In the genomic region with DNA sequence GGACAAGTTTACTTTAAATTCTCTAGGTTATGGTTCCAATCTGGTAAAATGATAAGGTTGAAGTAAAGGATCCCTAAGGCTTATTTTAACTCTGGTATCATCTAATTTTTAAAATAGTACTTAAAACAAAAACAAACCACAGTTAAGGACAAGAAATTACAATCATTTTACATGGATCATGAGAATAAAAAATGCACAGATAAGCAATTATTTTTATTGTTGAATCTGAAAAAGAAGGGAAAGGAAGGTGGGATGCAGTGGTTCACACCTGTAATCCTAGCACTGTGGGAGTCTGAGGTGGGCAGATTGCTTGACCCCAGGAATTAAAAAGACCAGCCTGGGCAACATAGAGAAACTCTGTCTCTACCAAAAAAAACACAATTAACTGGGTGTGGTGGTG, we compare ENCODE assay signal across 33 cellular contexts. TPM values are rescaled to one million over a fixed set of nuclear protein-coding genes. Genes with fewer than 3 reads are reported as not detected.
"Had no signal": no experiment of that assay in that cellular context is flagged by ENCODE, and none has a peak within 500 bp of the region (broad histone marks: within the 10 kb centered on the region; RNA-seq: fewer than 3 reads in every experiment).

No MANE protein-coding gene starts in this region.

- H3K4me3 ChIP-seq: ovary, right atrium auricular region, smooth muscle cell, spleen, suprapubic skin, testis, tibial artery, transverse colon, upper lobe of right lung, uterus had no signal

- H3K27ac Mint-ChIP-seq: naive B cell; natural killer cell treated with Interleukin-12 subunit alpha and Interleukin-12 subunit beta and Interleukin-15 and Interleukin-18, amount 100 ng/mL, for 72 hours; nephron progenitor cell; progenitor cell of endocrine pancreas; stimulated activated memory B cell treated with anti-CD40 and anti-IgM and Interleukin-4, amounts not matched to agents 10 μg/mL and 1 μg/mL and 100 μg/mL, for 72 hours; stimulated activated naive CD8-positive, alpha-beta T cell treated with anti-CD3 and anti-CD28 coated beads, Interleukin-15, amount 100 ng/mL, for 72 hours; type B pancreatic cell had no signal

- H3K36me3 Mint-ChIP-seq: naive B cell; naive thymus-derived CD8-positive, alpha-beta T cell; natural killer cell treated with Interleukin-12 subunit alpha and Interleukin-12 subunit beta and Interleukin-15 and Interleukin-18, amount 100 ng/mL, for 72 hours; stimulated activated memory B cell treated with anti-CD40 and anti-IgM and Interleukin-4, amounts not matched to agents 10 μg/mL and 1 μg/mL and 100 μg/mL, for 72 hours; type B pancreatic cell had no signal

- ATAC-seq: naive thymus-derived CD8-positive, alpha-beta T cell; natural killer cell treated with Interleukin-12 subunit alpha and Interleukin-12 subunit beta and Interleukin-15 and Interleukin-18, amount 100 ng/mL, for 72 hours; sciatic nerve; stimulated activated memory B cell treated with anti-CD40 and anti-IgM and Interleukin-4, amounts not matched to agents 10 μg/mL and 1 μg/mL and 100 μg/mL, for 72 hours; stimulated activated naive CD8-positive, alpha-beta T cell treated with anti-CD3 and anti-CD28 coated beads, Interleukin-15, amount 100 ng/mL, for 72 hours; stimulated activated naive CD8-positive, alpha-beta T cell treated with anti-CD3 and anti-CD28 coated beads, Interleukin-15, Interleukin-2, amounts not matched to agents 100 U/mL and 50 U/mL, for 24 hours; upper lobe of right lung had no signal

- H3K36me3 ChIP-seq: ovary, right atrium auricular region, spleen, suprapubic skin, tibial artery, transverse colon, upper lobe of right lung, uterus had no signal

- DNase-seq: naive B cell; naive thymus-derived CD8-positive, alpha-beta T cell; nephron progenitor cell; occipital lobe; ovary; posterior cingulate gyrus; retina; spleen; stimulated activated CD4-positive, alpha-beta T cell treated with anti-CD3 and anti-CD28 coated beads, Interleukin-12 subunit alpha, Interleukin-12 subunit beta, amount 100 ng/mL, for 4 hours; stimulated activated CD4-positive, alpha-beta T cell treated with anti-CD3 and anti-CD28 coated beads, Interleukin-1b, Interleukin-23, amount 100 ng/mL, for 48 hours; stimulated activated CD4-positive, alpha-beta T cell treated with anti-CD3 and anti-CD28 coated beads, Interleukin-4, amount 100 ng/mL, for 1 hour; stimulated activated CD4-positive, alpha-beta T cell treated with anti-CD3 and anti-CD28 coated beads, Interleukin-4, amount 100 ng/mL, for 4 hours; stimulated activated CD8-positive, alpha-beta memory T cell treated with anti-CD3 and anti-CD28 coated beads, Interleukin-4, amount 100 ng/mL, for 48 hours; stimulated activated naive CD4-positive, alpha-beta T cell; stimulated activated naive CD8-positive, alpha-beta T cell treated with anti-CD3 and anti-CD28 coated beads, Interleukin-15, amount 100 ng/mL, for 72 hours; stimulated activated naive CD8-positive, alpha-beta T cell treated with anti-CD3 and anti-CD28 coated beads, Interleukin-15, Interleukin-2, amounts not matched to agents 100 U/mL and 50 U/mL, for 24 hours; substantia nigra; testis; tibial artery; transverse colon; upper lobe of right lung; uterus had no signal

- H3K9ac ChIP-seq: parathyroid adenoma had no signal

- H3K27me3 Mint-ChIP-seq: progenitor cell of endocrine pancreas; stimulated activated memory B cell treated with anti-CD40 and anti-IgM and Interleukin-4, amounts not matched to agents 10 μg/mL and 1 μg/mL and 100 μg/mL, for 72 hours; stimulated activated naive CD8-positive, alpha-beta T cell treated with anti-CD3 and anti-CD28 coated beads, Interleukin-15, amount 100 ng/mL, for 72 hours; type B pancreatic cell had no signal

- H3K4me3 Mint-ChIP-seq: naive B cell; naive thymus-derived CD8-positive, alpha-beta T cell; natural killer cell treated with Interleukin-12 subunit alpha and Interleukin-12 subunit beta and Interleukin-15 and Interleukin-18, amount 100 ng/mL, for 72 hours; nephron progenitor cell; neural crest cell; stimulated activated memory B cell treated with anti-CD40 and anti-IgM and Interleukin-4, amounts not matched to agents 10 μg/mL and 1 μg/mL and 100 μg/mL, for 72 hours; stimulated activated naive CD8-positive, alpha-beta T cell treated with anti-CD3 and anti-CD28 coated beads, Interleukin-15, amount 100 ng/mL, for 72 hours had no signal

- H3K27ac ChIP-seq: ovary, parathyroid adenoma, right atrium auricular region, spleen, suprapubic skin, testis, tibial artery, transverse colon, upper lobe of right lung, uterus had no signal

- H3K4me1 Mint-ChIP-seq: naive B cell; naive thymus-derived CD8-positive, alpha-beta T cell; nephron progenitor cell; stimulated activated naive CD8-positive, alpha-beta T cell treated with anti-CD3 and anti-CD28 coated beads, Interleukin-15, amount 100 ng/mL, for 72 hours had no signal

- H3K9me3 ChIP-seq: ovary, right atrium auricular region, spleen, suprapubic skin, testis, tibial artery, transverse colon, upper lobe of right lung, uterus had no signal

- H3K4me1 ChIP-seq: parathyroid adenoma, right atrium auricular region, suprapubic skin, testis, tibial artery, transverse colon, upper lobe of right lung, uterus had no signal

- H3K27me3 ChIP-seq: ovary, right atrium auricular region, spleen, suprapubic skin, testis, tibial artery, transverse colon, upper lobe of right lung, uterus had no signal

- H3K9me3 Mint-ChIP-seq: naive thymus-derived CD8-positive, alpha-beta T cell; natural killer cell treated with Interleukin-12 subunit alpha and Interleukin-12 subunit beta and Interleukin-15 and Interleukin-18, amount 100 ng/mL, for 72 hours; stimulated activated naive CD8-positive, alpha-beta T cell treated with anti-CD3 and anti-CD28 coated beads, Interleukin-15, amount 100 ng/mL, for 72 hours had no signal

RNA-seq across cellular contexts. Expression of a gene that starts 2.4 kb away (rescaled TPM):
- total RNA-seq: naive thymus-derived CD8-positive, alpha-beta T cell; progenitor cell of endocrine pancreas; pulmonary artery endothelial cell had no signal
- polyA plus RNA-seq: naive thymus-derived CD8-positive, alpha-beta T cell had no signal
